ENCODE assay signal across 26 cellular contexts in the genomic region with DNA sequence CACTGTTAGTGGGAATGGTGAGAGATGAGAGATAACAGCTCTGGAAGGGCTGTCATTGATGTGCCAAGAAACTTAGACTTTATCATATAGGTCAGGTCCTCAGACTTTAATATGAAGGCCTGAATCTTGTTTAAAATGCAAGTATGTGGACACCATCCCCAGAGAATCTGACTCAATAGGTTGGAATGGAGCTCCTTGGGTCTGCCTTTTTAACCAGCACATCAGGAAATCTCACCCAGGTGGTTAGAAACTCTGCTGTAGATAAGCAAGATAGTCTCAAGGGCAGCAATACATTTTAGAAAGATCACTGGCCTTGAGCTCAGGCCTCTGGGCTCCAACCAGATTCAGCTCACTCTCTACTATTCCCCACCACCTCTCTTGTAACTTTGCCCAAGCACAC.
"Had no signal": no experiment of that assay in that cellular context is flagged by ENCODE, and none has a peak within 500 bp of the region (broad histone marks: within the 10 kb centered on the region; RNA-seq: fewer than 3 reads in every experiment).

No MANE protein-coding gene starts in this region.

- DNase-seq: activated CD4-positive, alpha-beta memory T cell treated with anti-CD3 and anti-CD28 coated beads for 36 hours; activated CD4-positive, alpha-beta T cell treated with anti-CD3 and anti-CD28 coated beads, Interleukin-2, amount 10 ng/mL, durations not matched to agents 24 days and 14 days; activated CD8-positive, alpha-beta memory T cell treated with anti-CD3 and anti-CD28 coated beads, Interleukin-2, amount 50 U/mL, for 48 hours; activated gamma-delta T cell treated with Interleukin-2 at 50 U/mL for 16 hours; activated T-cell treated with anti-CD3 and anti-CD28 coated beads, Interleukin-2, amount 50 U/mL, for 24 hours; anterior cingulate cortex; central memory CD4-positive, alpha-beta T cell; dermis blood vessel endothelial cell; effector CD4-positive, alpha-beta T cell; esophagus squamous epithelium; islet precursor cell; left colon; naive thymus-derived CD8-positive, alpha-beta T cell; nucleus accumbens; pancreas; stimulated activated CD4-positive, alpha-beta T cell treated with anti-CD3 and anti-CD28 coated beads, Interleukin-2, amount 100 ng/mL, for 48 hours; stimulated activated naive CD4-positive, alpha-beta T cell treated with Interleukin-2 at 50 U/mL for 16 hours; SW 1271; T1000; WERI-Rb-1 had no signal

- FAIRE-seq: pancreas had no signal

- H3K9me3 ChIP-seq: esophagus squamous epithelium, gastroesophageal sphincter, pancreas, prostate gland, tibial nerve had no signal

- H3K4me1 ChIP-seq: esophagus squamous epithelium, gastroesophageal sphincter, pancreas, prostate gland, tibial nerve had no signal

- H3K36me3 ChIP-seq: esophagus squamous epithelium, gastroesophageal sphincter, pancreas, prostate gland, tibial nerve, WERI-Rb-1 had no signal

- H3K4me3 ChIP-seq: esophagus squamous epithelium, gastroesophageal sphincter, hepatocyte, pancreas, prostate gland, tibial nerve had no signal

- ATAC-seq: activated CD4-positive, CD25-positive, alpha-beta regulatory T cell treated with anti-CD3 and anti-CD28 coated beads, Interleukin-2, amount 50 U/mL, for 24 hours; gastroesophageal sphincter; left colon; naive thymus-derived CD8-positive, alpha-beta T cell; pancreas had no signal

- H3K27me3 ChIP-seq: esophagus squamous epithelium, gastroesophageal sphincter, hepatocyte, pancreas, tibial nerve had no signal

- H3K27ac ChIP-seq: epithelial cell of prostate, esophagus squamous epithelium, gastroesophageal sphincter, hepatocyte, pancreas, prostate gland, tibial nerve, WERI-Rb-1 had no signal
